Comparison of ENCODE assay signal across 20 cellular contexts in genomic region chr6:138869343-138869742, GRCh38.
DNase-seq lines count a peak whose midpoint lies in the region; ATAC-seq and TF ChIP-seq lines count a peak whose summit lies in the region.
"Had no signal": no experiment of that assay in that cellular context is flagged by ENCODE, and none has a peak within 500 bp of the region (broad histone marks: within the 10 kb centered on the region; RNA-seq: fewer than 3 reads in every experiment).

No MANE protein-coding gene starts in this region.

- peak; percentile 21 for DNase-seq in DMS 273 (lab: John Stamatoyannopoulos, UW; ENCODE audit: unreplicated experiment)
- DNase-seq in DMS 273 treated with DMSO at 0.1 percent for 48 hours (lab: John Stamatoyannopoulos, UW): no peak
- peak; percentile 43 for DNase-seq in mesendoderm
- no peak for DNase-seq in aorta
- DNase-seq in natural killer cell: no peak
- DNase-seq in DMS79 (lab: John Stamatoyannopoulos, UW): no peak
- DNase-seq: activated CD4-positive, alpha-beta T cell treated with anti-CD3 and anti-CD28 coated beads, Interleukin-2, amount 50 U/mL, for 4 hours; activated T-cell treated with anti-CD3 and anti-CD28 coated beads, Interleukin-2, amount 50 U/mL, for 24 hours; brain microvascular endothelial cell; Karpas-422; left colon; NCI-H1092 treated with DMSO at 0.1 percent for 48 hours; NCI-H2171 treated with DMSO at 0.1 percent for 48 hours; Peyer's patch had no signal

- intact Hi-C loops in aorta (cut with DNase I) (no loop called here), natural killer cell (cut with micrococcal nuclease) (no loop called here)

- no peak overlapping the region for H3K4me3 Mint-ChIP-seq in natural killer cell
- H3K4me3 Mint-ChIP-seq: activated naive CD4-positive, alpha-beta T cell treated with anti-CD3 and anti-CD28 coated beads, Interleukin-2, amount 50 U/mL, for 24 hours; activated T-cell treated with anti-CD3 and anti-CD28 coated beads, Interleukin-2, amount 50 U/mL, for 24 hours had no signal

- H3K18ac ChIP-seq in mesendoderm (ENCODE audit: low read length): no peak overlapping the region

- H2BK15ac ChIP-seq in mesendoderm (replicated peaks; ENCODE audit: low read depth): no peak overlapping the region

- H3K9me3 ChIP-seq in gastroesophageal sphincter: no peaks in the 10 kb centered on the region
- no peaks in the 10 kb centered on the region for H3K9me3 ChIP-seq in aorta (ENCODE audit: control insufficient read depth, low read length)
- H3K9me3 ChIP-seq: BLaER1, Peyer's patch, thoracic aorta had no signal

- TF ChIP-seq EP300 in gastroesophageal sphincter (IDR thresholded peaks at IDR 0.05): no peak

- H3K9me3 Mint-ChIP-seq in natural killer cell: no peaks in the 10 kb centered on the region
- H3K9me3 Mint-ChIP-seq: activated naive CD4-positive, alpha-beta T cell treated with anti-CD3 and anti-CD28 coated beads, Interleukin-2, amount 50 U/mL, for 24 hours; activated T-cell treated with anti-CD3 and anti-CD28 coated beads, Interleukin-2, amount 50 U/mL, for 24 hours had no signal

- no peak overlapping the region for H3K4me3 ChIP-seq in gastroesophageal sphincter
- no peak overlapping the region for H3K4me3 ChIP-seq in mesendoderm (ENCODE audit: low read length)
- H3K4me3 ChIP-seq in aorta (ENCODE audit: low read length in 2 of 2): no peak overlapping the region
- H3K4me3 ChIP-seq: BLaER1, Peyer's patch, thoracic aorta had no signal

- H4K8ac ChIP-seq in mesendoderm (ENCODE audit: low read depth, low read length): no peak overlapping the region

- 20 to 40% methylated on average over 1 to 3 of the region's 4 CpGs for WGBS in gastroesophageal sphincter (ENCODE audit: low coverage in 1 of 2), 2 donors
- no CpG with 5 or more reads among the region's 4 CpGs for WGBS in mesendoderm (ENCODE audit: extremely low coverage, insufficient coverage, low lambda C conversion rate)
- WGBS in aorta, 2 donors: 70 to 78% methylated on average over 4 of the region's 4 CpGs

- TF ChIP-seq POLR2A in gastroesophageal sphincter (IDR thresholded peaks at IDR 0.05): no peak

- no peak overlapping the region for H2BK120ac ChIP-seq in mesendoderm (ENCODE audit: low read depth, low read length)

- H3K4me2 ChIP-seq in mesendoderm (ENCODE audit: low read length): no peak overlapping the region
- H3K4me2 ChIP-seq: BLaER1 had no signal

- H4K5ac ChIP-seq in mesendoderm (ENCODE audit: low read length): no peak overlapping the region

- no peak overlapping the region for H3K9ac ChIP-seq in mesendoderm (ENCODE audit: low read length)
- H3K9ac ChIP-seq: BLaER1 had no signal

- H3K23ac ChIP-seq in mesendoderm (ENCODE audit: low read length): no peak overlapping the region

- H3K27ac Mint-ChIP-seq in natural killer cell: no peak overlapping the region
- H3K27ac Mint-ChIP-seq: activated naive CD4-positive, alpha-beta T cell treated with anti-CD3 and anti-CD28 coated beads, Interleukin-2, amount 50 U/mL, for 24 hours had no signal

- no peak for ATAC-seq in gastroesophageal sphincter
- peak; percentile 44 for ATAC-seq in aorta (ENCODE audit: low FRiP score)
- no peak for ATAC-seq in natural killer cell
- no peak for ATAC-seq in HG02588 (IDR thresholded peaks at IDR 0.05; ENCODE audit: unreplicated experiment)
- ATAC-seq: left colon had no signal

- no peaks in the 10 kb centered on the region for H3K4me1 Mint-ChIP-seq in natural killer cell
- H3K4me1 Mint-ChIP-seq: activated naive CD4-positive, alpha-beta T cell treated with anti-CD3 and anti-CD28 coated beads, Interleukin-2, amount 50 U/mL, for 24 hours had no signal

- peaks cover 0 to 3% of the 10 kb centered on the region in 2 donors for H3K27me3 Mint-ChIP-seq in natural killer cell (ENCODE audit: low read depth in 2 of 2)
- H3K27me3 Mint-ChIP-seq: activated naive CD4-positive, alpha-beta T cell treated with anti-CD3 and anti-CD28 coated beads, Interleukin-2, amount 50 U/mL, for 24 hours had no signal

- no peak overlapping the region for H3K4ac ChIP-seq in mesendoderm (ENCODE audit: low read depth, low read length)

- H3K36me3 ChIP-seq in gastroesophageal sphincter (no peaks in the 10 kb centered on the region), mesendoderm (ENCODE audit: control insufficient read depth, insufficient read depth, low read length) (no peaks in the 10 kb centered on the region), aorta (ENCODE audit: control insufficient read depth in 1 of 2, insufficient read depth in 2 of 2, low read length in 1 of 2) (no peaks in the 10 kb centered on the region)
- H3K36me3 ChIP-seq: BLaER1, brain microvascular endothelial cell, Peyer's patch, thoracic aorta had no signal

- H3K27me3 ChIP-seq in gastroesophageal sphincter: no peaks in the 10 kb centered on the region
- no peaks in the 10 kb centered on the region for H3K27me3 ChIP-seq in mesendoderm (ENCODE audit: insufficient read depth, low read length, poor library complexity)
- no peaks in the 10 kb centered on the region for H3K27me3 ChIP-seq in aorta (ENCODE audit: control insufficient read depth in 1 of 2, insufficient read depth in 2 of 2, low read length in 1 of 2)
- H3K27me3 ChIP-seq: BLaER1, brain microvascular endothelial cell, Peyer's patch had no signal

- no peak overlapping the region for H2AK5ac ChIP-seq in mesendoderm (ENCODE audit: low read length)

- no peak overlapping the region for H3K56ac ChIP-seq in mesendoderm (ENCODE audit: low read length)

- no peak overlapping the region for H2BK5ac ChIP-seq in mesendoderm (ENCODE audit: low read length)

- no peaks in the 10 kb centered on the region for H3K36me3 Mint-ChIP-seq in natural killer cell
- H3K36me3 Mint-ChIP-seq: activated naive CD4-positive, alpha-beta T cell treated with anti-CD3 and anti-CD28 coated beads, Interleukin-2, amount 50 U/mL, for 24 hours had no signal

- no peaks in the 10 kb centered on the region for H3K79me2 ChIP-seq in mesendoderm (ENCODE audit: control insufficient read depth, insufficient read depth, low read length)

- no peaks in the 10 kb centered on the region for H3K79me1 ChIP-seq in mesendoderm (ENCODE audit: low read length)

- H3K4me1 ChIP-seq in gastroesophageal sphincter (peaks cover 0 to 48% (median 5%) of the 10 kb centered on the region in 3 donors), mesendoderm (ENCODE audit: control insufficient read depth, low read depth, low read length) (no peaks in the 10 kb centered on the region), aorta (ENCODE audit: control insufficient read depth in 1 of 2, insufficient read depth in 2 of 2, low read length in 2 of 2) (no peaks in the 10 kb centered on the region)
- H3K4me1 ChIP-seq: BLaER1, Peyer's patch had no signal

- H3K27ac ChIP-seq in gastroesophageal sphincter: peak overlapping the region in 3 of 4 donors; percentile 60 to 77 (median 73)
- no peak overlapping the region for H3K27ac ChIP-seq in mesendoderm (ENCODE audit: low read depth, low read length)
- H3K27ac ChIP-seq in aorta (ENCODE audit: low read depth in 1 of 2, low read length in 2 of 2): peak overlapping the region in 1 of 2 donors; percentile 25
- H3K27ac ChIP-seq: 22Rv1, BLaER1, brain microvascular endothelial cell, thoracic aorta had no signal

- TF ChIP-seq CTCF in gastroesophageal sphincter (IDR thresholded peaks at IDR 0.05): no peak
- TF ChIP-seq CTCF in natural killer cell (IDR thresholded peaks at IDR 0.05): no peak

Comparison
In these comparisons a context has a peak if more than half of its experiments do, and no peak if none do; other contexts are left out.
1. DNase-seq: peak in DMS 273 (single experiment) and mesendoderm (single experiment); none in DMS 273 treated with DMSO at 0.1 percent for 48 hours (single experiment), aorta (0 of 2), natural killer cell (single experiment) and DMS79 (single experiment).